Comparison of ENCODE assay signal across 14 cellular contexts in genomic region chr10:102613286-102613685, GRCh38. TPM values are rescaled to one million over a fixed set of nuclear protein-coding genes. Genes with fewer than 3 reads are reported as not detected.
DNase-seq lines count a peak whose midpoint lies in the region; ATAC-seq lines count a peak whose summit lies in the region.
"Had no signal": no experiment of that assay in that cellular context is flagged by ENCODE, and none has a peak within 500 bp of the region (broad histone marks: within the 10 kb centered on the region; RNA-seq: fewer than 3 reads in every experiment).

No MANE protein-coding gene starts in this region.

- no peak overlapping the region for H3K4me3 ChIP-seq in muscle layer of colon (ENCODE audit: low read depth in 1 of 2, low read length in 2 of 2)
- H3K4me3 ChIP-seq: A549, GM12878, mucosa of descending colon had no signal

- H3K4me3 Mint-ChIP-seq in activated naive CD8-positive, alpha-beta T cell treated with anti-CD3 and anti-CD28 coated beads, Interleukin-2, amount 10 ng/mL, durations not matched to agents 7 days and 5 days = peak overlapping the region; percentile 41

- H3K36me3 ChIP-seq in muscle layer of colon (ENCODE audit: insufficient read depth, low read length) = peaks cover 21% of the 10 kb centered on the region

- H3K9ac ChIP-seq in muscle layer of colon (ENCODE audit: low read length) = no peak overlapping the region
- H3K9ac ChIP-seq: KMS-11 had no signal

- H3K27me3 Mint-ChIP-seq in activated naive CD8-positive, alpha-beta T cell treated with anti-CD3 and anti-CD28 coated beads, Interleukin-2, amount 10 ng/mL, durations not matched to agents 7 days and 5 days = no peaks in the 10 kb centered on the region

- POLR2A ChIA-PET in activated naive CD8-positive, alpha-beta T cell treated with anti-CD3 and anti-CD28 coated beads, Interleukin-2, amount 10 ng/mL, durations not matched to agents 7 days and 5 days (lab: Charles Lee) = interaction anchor here (0.5 to 2.5 kb wide), 4 partner anchors 29 to 424 kb away, joined by 3 to 11 read pairs (median 4); partner anchors contain the start of gene TRIM8

- ATAC-seq in activated naive CD8-positive, alpha-beta T cell treated with anti-CD3 and anti-CD28 coated beads, Interleukin-2, amount 10 ng/mL, durations not matched to agents 7 days and 5 days (ENCODE audit: low read depth) = peak; percentile 32
- ATAC-seq: A549, GM12878 had no signal

- H3K4me1 ChIP-seq in muscle layer of colon (ENCODE audit: insufficient read depth, low read length) = peaks cover 65% of the 10 kb centered on the region

- peaks cover 31% of the 10 kb centered on the region for H3K4me1 Mint-ChIP-seq in activated naive CD8-positive, alpha-beta T cell treated with anti-CD3 and anti-CD28 coated beads, Interleukin-2, amount 10 ng/mL, durations not matched to agents 7 days and 5 days

- no peaks in the 10 kb centered on the region for H3K27me3 ChIP-seq in muscle layer of colon (ENCODE audit: control insufficient read depth in 1 of 2, insufficient read depth in 2 of 2, low read length in 2 of 2)

- H3K9me3 ChIP-seq in muscle layer of colon (ENCODE audit: low read length) = no peaks in the 10 kb centered on the region
- H3K9me3 ChIP-seq: A549, mucosa of descending colon had no signal

- no peaks in the 10 kb centered on the region for H3K9me3 Mint-ChIP-seq in activated naive CD8-positive, alpha-beta T cell treated with anti-CD3 and anti-CD28 coated beads, Interleukin-2, amount 10 ng/mL, durations not matched to agents 7 days and 5 days

- peak overlapping the region; percentile 92 for H3K27ac Mint-ChIP-seq in activated naive CD8-positive, alpha-beta T cell treated with anti-CD3 and anti-CD28 coated beads, Interleukin-2, amount 10 ng/mL, durations not matched to agents 7 days and 5 days

- H3K27ac ChIP-seq in muscle layer of colon (ENCODE audit: low read depth, low read length) (peak overlapping the region; percentile 49), temporal lobe (ENCODE audit: low read depth, low read length) (peak overlapping the region; percentile 4)
- H3K27ac ChIP-seq: A549, KMS-11 had no signal

- H3K36me3 Mint-ChIP-seq in activated naive CD8-positive, alpha-beta T cell treated with anti-CD3 and anti-CD28 coated beads, Interleukin-2, amount 10 ng/mL, durations not matched to agents 7 days and 5 days = peaks cover 2% of the 10 kb centered on the region

- DNase-seq in activated CD4-positive, alpha-beta T cell treated with anti-CD3 and anti-CD28 coated beads, Interleukin-2, amount 50 U/mL, for 1 hour = peak; percentile 36
- no peak for DNase-seq in activated CD4-positive, alpha-beta T cell treated with anti-CD3 and anti-CD28 coated beads, Interleukin-2, amount 50 U/mL, for 4 hours
- DNase-seq in activated naive CD8-positive, alpha-beta T cell treated with anti-CD3 and anti-CD28 coated beads, Interleukin-2, amount 10 ng/mL, durations not matched to agents 7 days and 5 days = peak; percentile 47
- no peak for DNase-seq in NCI-H510A treated with DMSO at 0.1 percent for 48 hours (lab: John Stamatoyannopoulos, UW)
- DNase-seq in AG20443 (ENCODE audit: low spot score) = no peak
- DNase-seq in kidney glomerular epithelial cell (lab: John Stamatoyannopoulos, UW) = no peak
- DNase-seq: DMS53, mucosa of descending colon, OCI-M1 had no signal

RNA-seq across cellular contexts. Expression of gene TRIM8, which starts 31.0 kb away (rescaled TPM):
- 10 to 100 TPM; 54.7 to 55.1 TPM for total RNA-seq in activated naive CD8-positive, alpha-beta T cell treated with anti-CD3 and anti-CD28 coated beads, Interleukin-2, amount 10 ng/mL, durations not matched to agents 7 days and 5 days
- total RNA-seq in temporal lobe = 27.0 TPM

Comparison
In these comparisons a context has a peak if more than half of its experiments do, and no peak if none do; other contexts are left out.
1. DNase-seq: peak in activated CD4-positive, alpha-beta T cell treated with anti-CD3 and anti-CD28 coated beads, Interleukin-2, amount 50 U/mL, for 1 hour (single experiment) and activated naive CD8-positive, alpha-beta T cell treated with anti-CD3 and anti-CD28 coated beads, Interleukin-2, amount 10 ng/mL, durations not matched to agents 7 days and 5 days (single experiment); none in activated CD4-positive, alpha-beta T cell treated with anti-CD3 and anti-CD28 coated beads, Interleukin-2, amount 50 U/mL, for 4 hours (0 of 2), NCI-H510A treated with DMSO at 0.1 percent for 48 hours (single experiment), AG20443 (single experiment) and kidney glomerular epithelial cell (single experiment).